Comparison of ENCODE assay signal across 26 cellular contexts in genomic region chr3:140469491-140469890, GRCh38.
DNase-seq lines count a peak whose midpoint lies in the region; ATAC-seq and TF ChIP-seq lines count a peak whose summit lies in the region.
"Had no signal": no experiment of that assay in that cellular context is flagged by ENCODE, and none has a peak within 500 bp of the region (broad histone marks: within the 10 kb centered on the region; RNA-seq: fewer than 3 reads in every experiment).

No MANE protein-coding gene starts in this region.

- intact Hi-C loops in body of pancreas (cut with DNase I), result no loop called here

- DNase-seq in HK-2 (ENCODE audit: unreplicated experiment), result peak; percentile 10
- DNase-seq in RWPE1 (ENCODE audit: low spot score), result peak; percentile 5
- peak; percentile 83 for DNase-seq in epithelial cell of esophagus (ENCODE audit: low read depth)
- DNase-seq in neural crest cell (ENCODE audit: low read depth, low spot score), result no peak
- no peak for DNase-seq in iPS-NIHi11 (ENCODE audit: low spot score)
- no peak for DNase-seq in body of pancreas
- no peak for DNase-seq in T-helper 2 cell treated with Interferon-gamma antibody and Interleukin-4, amounts not matched to agents 5 μg/mL and 100 μg/mL, for 36 hours (ENCODE audit: low spot score)
- DNase-seq: activated CD4-positive, alpha-beta T cell treated with anti-CD3 and anti-CD28 coated beads, Interleukin-2, amount 50 U/mL, for 4 hours; activated CD8-positive, alpha-beta memory T cell treated with anti-CD3 and anti-CD28 coated beads, Interleukin-2, amount 10 ng/mL, durations not matched to agents 7 days and 5 days; activated naive CD4-positive, alpha-beta T cell; activated naive CD8-positive, alpha-beta T cell treated with anti-CD3 and anti-CD28 coated beads, Interleukin-2, amount 50 U/mL, for 24 hours; activated T-cell treated with anti-CD3 and anti-CD28 coated beads, Interleukin-2, amount 50 U/mL, for 48 hours; CD8-positive, alpha-beta memory T cell; cerebellar nuclear complex; dorsolateral prefrontal cortex; heart left ventricle; naive thymus-derived CD4-positive, alpha-beta T cell; NCI-H146; occipital lobe; stimulated activated CD4-positive, alpha-beta T cell treated with anti-CD3 and anti-CD28 coated beads, Interleukin-15, amount 100 ng/mL, for 24 hours; stimulated activated CD4-positive, alpha-beta T cell treated with anti-CD3 and anti-CD28 coated beads, Interleukin-4, amount 100 ng/mL, for 4 hours; T-helper 1 cell; transverse colon had no signal

- ATAC-seq in body of pancreas (no peak), GM18858 (IDR thresholded peaks at IDR 0.05; ENCODE audit: unreplicated experiment) (no peak)
- ATAC-seq: activated CD8-positive, alpha-beta memory T cell treated with anti-CD3 and anti-CD28 coated beads, Interleukin-2, amount 10 ng/mL, durations not matched to agents 7 days and 5 days; activated naive CD8-positive, alpha-beta T cell treated with anti-CD3 and anti-CD28 coated beads, Interleukin-2, amount 50 U/mL, for 24 hours; heart left ventricle; naive thymus-derived CD4-positive, alpha-beta T cell had no signal

- no peak for TF ChIP-seq POLR2A in body of pancreas (IDR thresholded peaks at IDR 0.05)

- H3K9me3 ChIP-seq in body of pancreas, result no peaks in the 10 kb centered on the region
- H3K9me3 ChIP-seq: heart left ventricle, prostate gland, transverse colon had no signal

- H3K4me1 Mint-ChIP-seq in neural crest cell, result peaks cover 16% of the 10 kb centered on the region
- no peaks in the 10 kb centered on the region for H3K4me1 Mint-ChIP-seq in T-helper 2 cell treated with Interferon-gamma antibody and Interleukin-4, amounts not matched to agents 5 μg/mL and 100 μg/mL, for 36 hours (ENCODE audit: low read depth)
- H3K4me1 Mint-ChIP-seq: activated CD8-positive, alpha-beta memory T cell treated with anti-CD3 and anti-CD28 coated beads, Interleukin-2, amount 10 ng/mL, durations not matched to agents 7 days and 5 days; CD8-positive, alpha-beta memory T cell; naive thymus-derived CD4-positive, alpha-beta T cell had no signal

- no peaks in the 10 kb centered on the region for H3K27me3 Mint-ChIP-seq in neural crest cell (ENCODE audit: low read depth)
- H3K27me3 Mint-ChIP-seq in T-helper 2 cell treated with Interferon-gamma antibody and Interleukin-4, amounts not matched to agents 5 μg/mL and 100 μg/mL, for 36 hours (ENCODE audit: low read depth), result no peaks in the 10 kb centered on the region
- H3K27me3 Mint-ChIP-seq: activated naive CD8-positive, alpha-beta T cell treated with anti-CD3 and anti-CD28 coated beads, Interleukin-2, amount 50 U/mL, for 24 hours had no signal

- H3K27ac Mint-ChIP-seq in neural crest cell (ENCODE audit: unreplicated experiment), result peak overlapping the region; percentile 24
- H3K27ac Mint-ChIP-seq in T-helper 2 cell treated with Interferon-gamma antibody and Interleukin-4, amounts not matched to agents 5 μg/mL and 100 μg/mL, for 36 hours, result no peak overlapping the region
- H3K27ac Mint-ChIP-seq: activated CD8-positive, alpha-beta memory T cell treated with anti-CD3 and anti-CD28 coated beads, Interleukin-2, amount 10 ng/mL, durations not matched to agents 7 days and 5 days; activated naive CD8-positive, alpha-beta T cell treated with anti-CD3 and anti-CD28 coated beads, Interleukin-2, amount 50 U/mL, for 24 hours; CD8-positive, alpha-beta memory T cell; naive thymus-derived CD4-positive, alpha-beta T cell had no signal

- no peak overlapping the region for H3K4me3 Mint-ChIP-seq in neural crest cell
- no peak overlapping the region for H3K4me3 Mint-ChIP-seq in T-helper 2 cell treated with Interferon-gamma antibody and Interleukin-4, amounts not matched to agents 5 μg/mL and 100 μg/mL, for 36 hours
- H3K4me3 Mint-ChIP-seq: activated CD8-positive, alpha-beta memory T cell treated with anti-CD3 and anti-CD28 coated beads, Interleukin-2, amount 10 ng/mL, durations not matched to agents 7 days and 5 days; activated naive CD8-positive, alpha-beta T cell treated with anti-CD3 and anti-CD28 coated beads, Interleukin-2, amount 50 U/mL, for 24 hours; CD8-positive, alpha-beta memory T cell; naive thymus-derived CD4-positive, alpha-beta T cell had no signal

- H3K27me3 ChIP-seq in body of pancreas, result no peaks in the 10 kb centered on the region
- H3K27me3 ChIP-seq: dorsolateral prefrontal cortex, heart left ventricle, transverse colon had no signal

- CTCF ChIA-PET in RWPE1 (lab: Yijun Ruan, JAX), result no interaction called here

- H3K4me3 ChIP-seq in epithelial cell of esophagus (ENCODE audit: low read length) (no peak overlapping the region), body of pancreas (no peak overlapping the region)
- H3K4me3 ChIP-seq: dorsolateral prefrontal cortex, heart left ventricle, prostate gland, SK-N-MC, transverse colon had no signal

- H3K4me1 ChIP-seq in body of pancreas, result no peaks in the 10 kb centered on the region
- H3K4me1 ChIP-seq: prostate gland, transverse colon had no signal

- no peaks in the 10 kb centered on the region for H3K36me3 ChIP-seq in body of pancreas (replicated peaks in 1 of 2; ENCODE audit: insufficient read depth in 1 of 2, low read depth in 2 of 2)
- H3K36me3 ChIP-seq: heart left ventricle, prostate gland, transverse colon had no signal

- H3K27ac ChIP-seq in RWPE1 (no peak overlapping the region), body of pancreas (no peak overlapping the region)
- H3K27ac ChIP-seq: dorsolateral prefrontal cortex, heart left ventricle, prostate gland, SK-N-MC, transverse colon had no signal

- WGBS in body of pancreas, 2 donors, result 75 to 86% methylated on average over 4 of the region's 4 CpGs

- POLR2A ChIA-PET in RWPE1 (lab: Yijun Ruan, JAX; ENCODE audit: low non-redundant PET), result no interaction called here

- no peaks in the 10 kb centered on the region for H3K36me3 Mint-ChIP-seq in neural crest cell (ENCODE audit: low read depth)
- no peaks in the 10 kb centered on the region for H3K36me3 Mint-ChIP-seq in T-helper 2 cell treated with Interferon-gamma antibody and Interleukin-4, amounts not matched to agents 5 μg/mL and 100 μg/mL, for 36 hours (ENCODE audit: low read depth)
- H3K36me3 Mint-ChIP-seq: activated CD8-positive, alpha-beta memory T cell treated with anti-CD3 and anti-CD28 coated beads, Interleukin-2, amount 10 ng/mL, durations not matched to agents 7 days and 5 days; CD8-positive, alpha-beta memory T cell; naive thymus-derived CD4-positive, alpha-beta T cell had no signal

- TF ChIP-seq CTCF in RWPE1 (conservative IDR thresholded peaks at IDR 0.05; ENCODE audit: low read depth), result no peak
- TF ChIP-seq CTCF in epithelial cell of esophagus (IDR thresholded peaks at IDR 0.05; ENCODE audit: insufficient read depth, low read depth, low read length, missing control alignments), result no peak
- no peak for TF ChIP-seq CTCF in neural crest cell (conservative IDR thresholded peaks at IDR 0.05)
- no peak for TF ChIP-seq CTCF in body of pancreas (IDR thresholded peaks at IDR 0.05)

- no peaks in the 10 kb centered on the region for H3K9me3 Mint-ChIP-seq in neural crest cell
- no peaks in the 10 kb centered on the region for H3K9me3 Mint-ChIP-seq in T-helper 2 cell treated with Interferon-gamma antibody and Interleukin-4, amounts not matched to agents 5 μg/mL and 100 μg/mL, for 36 hours
- H3K9me3 Mint-ChIP-seq: activated naive CD8-positive, alpha-beta T cell treated with anti-CD3 and anti-CD28 coated beads, Interleukin-2, amount 50 U/mL, for 24 hours had no signal

Comparison
In these comparisons a context has a peak if more than half of its experiments do, and no peak if none do; other contexts are left out.
1. DNase-seq: peak in HK-2 (single experiment), RWPE1 (single experiment) and epithelial cell of esophagus (single experiment); none in neural crest cell (single experiment), iPS-NIHi11 (single experiment), body of pancreas (0 of 4) and T-helper 2 cell treated with Interferon-gamma antibody and Interleukin-4, amounts not matched to agents 5 μg/mL and 100 μg/mL, for 36 hours (single experiment).